9 cellular contexts compared by ENCODE assay signal in genomic region chr1:170664283-170664827, GRCh38. TPM values are rescaled to one million over a fixed set of nuclear protein-coding genes. Genes with fewer than 3 reads are reported as not detected.
DNase-seq lines count a peak whose midpoint lies in the region; ATAC-seq and TF ChIP-seq lines count a peak whose summit lies in the region.
"Had no signal": no experiment of that assay in that cellular context is flagged by ENCODE, and none has a peak within 500 bp of the region (broad histone marks: within the 10 kb centered on the region; RNA-seq: fewer than 3 reads in every experiment).

No MANE protein-coding gene starts in this region.

- peaks cover 93% of the 10 kb centered on the region for H3K27me3 Mint-ChIP-seq in activated naive CD8-positive, alpha-beta T cell treated with anti-CD3 and anti-CD28 coated beads, Interleukin-2, amount 10 ng/mL, durations not matched to agents 7 days and 5 days
- peaks cover 84% of the 10 kb centered on the region for H3K27me3 Mint-ChIP-seq in activated naive CD8-positive, alpha-beta T cell treated with anti-CD3 and anti-CD28 coated beads, Interleukin-2, amount 50 U/mL, for 24 hours
- H3K27me3 Mint-ChIP-seq in dendritic cell treated with granulocyte-macrophage colony-stimulating factor and Interleukin-4, amounts not matched to agents 40 ng/mL and 50 ng/mL, for 4 days: peaks cover 97% of the 10 kb centered on the region

- peak; percentile 39 for DNase-seq in activated naive CD8-positive, alpha-beta T cell treated with anti-CD3 and anti-CD28 coated beads, Interleukin-2, amount 10 ng/mL, durations not matched to agents 7 days and 5 days
- no peak for DNase-seq in activated naive CD8-positive, alpha-beta T cell treated with anti-CD3 and anti-CD28 coated beads, Interleukin-2, amount 50 U/mL, for 24 hours
- DNase-seq in mesenchymal stem cell (no peak), uterus (peak in 1 of 2 donors; percentile 45), HUDEP-2 (lab: John Stamatoyannopoulos, UW; ENCODE audit: unreplicated experiment in 76 of 76) (no peak)
- no peak for DNase-seq in stimulated activated CD4-positive, alpha-beta T cell treated with anti-CD3 and anti-CD28 coated beads, Interleukin-12 subunit alpha, Interleukin-12 subunit beta, amount 100 ng/mL, for 4 hours
- no peak for DNase-seq in stimulated activated CD4-positive, alpha-beta T cell treated with anti-CD3 and anti-CD28 coated beads, Interleukin-15, amount 100 ng/mL, for 24 hours

- H4K8ac ChIP-seq in mesenchymal stem cell (ENCODE audit: low read length): no peak overlapping the region

- no peak for TF ChIP-seq POLR2A in uterus (IDR thresholded peaks at IDR 0.05)

- peaks cover 24% of the 10 kb centered on the region for H3K4me1 ChIP-seq in mesenchymal stem cell (ENCODE audit: control insufficient read depth, insufficient read depth, low read depth, low read length)
- H3K4me1 ChIP-seq in uterus: no peaks in the 10 kb centered on the region

- no peak overlapping the region for H2BK120ac ChIP-seq in mesenchymal stem cell (ENCODE audit: low read depth, low read length)

- no peak overlapping the region for H2BK12ac ChIP-seq in mesenchymal stem cell (ENCODE audit: low read length in 2 of 2)

- no peak overlapping the region for H3K4ac ChIP-seq in mesenchymal stem cell (ENCODE audit: low read depth in 1 of 2, low read length in 2 of 2)

- ATAC-seq in activated naive CD8-positive, alpha-beta T cell treated with anti-CD3 and anti-CD28 coated beads, Interleukin-2, amount 10 ng/mL, durations not matched to agents 7 days and 5 days (ENCODE audit: low read depth): no peak
- no peak for ATAC-seq in activated naive CD8-positive, alpha-beta T cell treated with anti-CD3 and anti-CD28 coated beads, Interleukin-2, amount 50 U/mL, for 24 hours

- H3K18ac ChIP-seq in mesenchymal stem cell (ENCODE audit: low read depth in 1 of 2, low read length in 2 of 2): no peak overlapping the region

- no peaks in the 10 kb centered on the region for H3K36me3 Mint-ChIP-seq in activated naive CD8-positive, alpha-beta T cell treated with anti-CD3 and anti-CD28 coated beads, Interleukin-2, amount 10 ng/mL, durations not matched to agents 7 days and 5 days
- H3K36me3 Mint-ChIP-seq in activated naive CD8-positive, alpha-beta T cell treated with anti-CD3 and anti-CD28 coated beads, Interleukin-2, amount 50 U/mL, for 24 hours (ENCODE audit: low read depth): no peaks in the 10 kb centered on the region
- no peaks in the 10 kb centered on the region for H3K36me3 Mint-ChIP-seq in dendritic cell treated with granulocyte-macrophage colony-stimulating factor and Interleukin-4, amounts not matched to agents 40 ng/mL and 50 ng/mL, for 4 days (ENCODE audit: low read depth)

- H4K91ac ChIP-seq in mesenchymal stem cell (ENCODE audit: low read length): no peak overlapping the region

- peak overlapping the region; percentile 46 to 83 for H3K4me3 ChIP-seq in mesenchymal stem cell (ENCODE audit: insufficient read depth in 1 of 2, low read depth in 1 of 2, low read length in 2 of 2)
- peak overlapping the region; percentile 68 to 88 for H3K4me3 ChIP-seq in uterus

- H2BK5ac ChIP-seq in mesenchymal stem cell (ENCODE audit: low read depth, low read length, poor library complexity, severe bottlenecking): no peak overlapping the region

- peaks cover 2% of the 10 kb centered on the region for H3K9me3 Mint-ChIP-seq in activated naive CD8-positive, alpha-beta T cell treated with anti-CD3 and anti-CD28 coated beads, Interleukin-2, amount 10 ng/mL, durations not matched to agents 7 days and 5 days
- H3K9me3 Mint-ChIP-seq in activated naive CD8-positive, alpha-beta T cell treated with anti-CD3 and anti-CD28 coated beads, Interleukin-2, amount 50 U/mL, for 24 hours: no peaks in the 10 kb centered on the region
- H3K9me3 Mint-ChIP-seq in dendritic cell treated with granulocyte-macrophage colony-stimulating factor and Interleukin-4, amounts not matched to agents 40 ng/mL and 50 ng/mL, for 4 days: no peaks in the 10 kb centered on the region

- POLR2A ChIA-PET in activated naive CD8-positive, alpha-beta T cell treated with anti-CD3 and anti-CD28 coated beads, Interleukin-2, amount 10 ng/mL, durations not matched to agents 7 days and 5 days (lab: Charles Lee): no interaction called here

- H2AK5ac ChIP-seq in mesenchymal stem cell (ENCODE audit: low read length, severe bottlenecking): no peak overlapping the region

- peaks cover 29% of the 10 kb centered on the region for H3K4me1 Mint-ChIP-seq in activated naive CD8-positive, alpha-beta T cell treated with anti-CD3 and anti-CD28 coated beads, Interleukin-2, amount 10 ng/mL, durations not matched to agents 7 days and 5 days
- peaks cover 20% of the 10 kb centered on the region for H3K4me1 Mint-ChIP-seq in activated naive CD8-positive, alpha-beta T cell treated with anti-CD3 and anti-CD28 coated beads, Interleukin-2, amount 50 U/mL, for 24 hours
- H3K4me1 Mint-ChIP-seq in dendritic cell treated with granulocyte-macrophage colony-stimulating factor and Interleukin-4, amounts not matched to agents 40 ng/mL and 50 ng/mL, for 4 days (ENCODE audit: low read depth): peaks cover 18% of the 10 kb centered on the region

- no peak overlapping the region for H3K27ac Mint-ChIP-seq in activated naive CD8-positive, alpha-beta T cell treated with anti-CD3 and anti-CD28 coated beads, Interleukin-2, amount 10 ng/mL, durations not matched to agents 7 days and 5 days
- no peak overlapping the region for H3K27ac Mint-ChIP-seq in activated naive CD8-positive, alpha-beta T cell treated with anti-CD3 and anti-CD28 coated beads, Interleukin-2, amount 50 U/mL, for 24 hours
- no peak overlapping the region for H3K27ac Mint-ChIP-seq in dendritic cell treated with granulocyte-macrophage colony-stimulating factor and Interleukin-4, amounts not matched to agents 40 ng/mL and 50 ng/mL, for 4 days

- no peak for TF ChIP-seq CTCF in uterus (IDR thresholded peaks at IDR 0.05)

- no peaks in the 10 kb centered on the region for H3K79me1 ChIP-seq in mesenchymal stem cell (replicated peaks; ENCODE audit: low read length, poor library complexity, severe bottlenecking)

- peak overlapping the region; percentile 10 for H3K4me3 Mint-ChIP-seq in activated naive CD8-positive, alpha-beta T cell treated with anti-CD3 and anti-CD28 coated beads, Interleukin-2, amount 10 ng/mL, durations not matched to agents 7 days and 5 days
- H3K4me3 Mint-ChIP-seq in activated naive CD8-positive, alpha-beta T cell treated with anti-CD3 and anti-CD28 coated beads, Interleukin-2, amount 50 U/mL, for 24 hours: no peak overlapping the region
- peak overlapping the region; percentile 8 for H3K4me3 Mint-ChIP-seq in dendritic cell treated with granulocyte-macrophage colony-stimulating factor and Interleukin-4, amounts not matched to agents 40 ng/mL and 50 ng/mL, for 4 days

- peak overlapping the region in 1 of 2 experiments; percentile 66 for H3K23ac ChIP-seq in mesenchymal stem cell (ENCODE audit: low read length in 2 of 2)

- intact Hi-C loops in dendritic cell treated with granulocyte-macrophage colony-stimulating factor and Interleukin-4, amounts not matched to agents 40 ng/mL and 50 ng/mL, for 4 days (cut with micrococcal nuclease): no loop called here
- intact Hi-C loops in uterus (cut with DNase I; ENCODE audit: low total_unique reads): no loop called here

- peaks cover 0 to 97% of the 10 kb centered on the region in 2 experiments for H3K27me3 ChIP-seq in mesenchymal stem cell (ENCODE audit: control insufficient read depth in 1 of 2, insufficient read depth in 1 of 2, low read length in 2 of 2)
- no peaks in the 10 kb centered on the region for H3K27me3 ChIP-seq in uterus

- peak overlapping the region; percentile 95 for H3K4me2 ChIP-seq in mesenchymal stem cell (ENCODE audit: low read length, poor library complexity, severe bottlenecking)

- under 1% methylated on average over 42 of the region's 42 CpGs for WGBS in mesenchymal stem cell

- no peaks in the 10 kb centered on the region for H3K9me3 ChIP-seq in mesenchymal stem cell (ENCODE audit: control insufficient read depth, low read length)
- no peaks in the 10 kb centered on the region for H3K9me3 ChIP-seq in uterus

- no peak overlapping the region for H3K27ac ChIP-seq in mesenchymal stem cell (ENCODE audit: low read length, poor library complexity, severe bottlenecking)
- peak overlapping the region; percentile 95 to 99 for H3K27ac ChIP-seq in uterus
- H3K27ac ChIP-seq: VCaP had no signal

- H2AFZ ChIP-seq in mesenchymal stem cell (ENCODE audit: low read depth, low read length): no peak overlapping the region

- H3K14ac ChIP-seq in mesenchymal stem cell (ENCODE audit: low read length in 2 of 2): no peak overlapping the region

- peaks cover 0 to 40% of the 10 kb centered on the region in 2 experiments for H3K36me3 ChIP-seq in mesenchymal stem cell (ENCODE audit: control insufficient read depth in 1 of 2, insufficient read depth in 2 of 2, low read depth in 1 of 2, low read length in 2 of 2)
- H3K36me3 ChIP-seq in uterus: no peaks in the 10 kb centered on the region

- peak overlapping the region; percentile 98 for H3K9ac ChIP-seq in mesenchymal stem cell (ENCODE audit: low read length)

- no peak overlapping the region for H2BK15ac ChIP-seq in mesenchymal stem cell (ENCODE audit: low read depth, poor library complexity, severe bottlenecking)

RNA-seq across cellular contexts. Expression of gene PRRX1, which starts 0.4 kb away (rescaled TPM):
- total RNA-seq in activated naive CD8-positive, alpha-beta T cell treated with anti-CD3 and anti-CD28 coated beads, Interleukin-2, amount 10 ng/mL, durations not matched to agents 7 days and 5 days: not detected
- 0.66 TPM for polyA plus RNA-seq in mesenchymal stem cell (2013, experiment 1 of 2)
- polyA plus RNA-seq in mesenchymal stem cell (2013, experiment 2 of 2): 0.56 TPM
- total RNA-seq in uterus: 100 to 1,000 TPM in 2 of 4 donors, 10 to 100 TPM in 2; 36.4 to 179 (median 121) TPM

Comparison
In these comparisons a context has a peak if more than half of its experiments do, and no peak if none do; other contexts are left out.
1. RNA of gene PRRX1, which starts 0.4 kb away (total RNA-seq): 36.4 to 179 TPM in uterus; not detected in activated naive CD8-positive, alpha-beta T cell treated with anti-CD3 and anti-CD28 coated beads, Interleukin-2, amount 10 ng/mL, durations not matched to agents 7 days and 5 days; every median in the first group is over 10 times any median in the second.